ENCODE assay signal across 12 cellular contexts in genomic region chr6:12324741-12325140, GRCh38. TPM values are rescaled to one million over a fixed set of nuclear protein-coding genes. Genes with fewer than 3 reads are reported as not detected.
DNase-seq lines count a peak whose midpoint lies in the region; ATAC-seq and TF ChIP-seq lines count a peak whose summit lies in the region.
"Had no signal": no experiment of that assay in that cellular context is flagged by ENCODE, and none has a peak within 500 bp of the region (broad histone marks: within the 10 kb centered on the region; RNA-seq: fewer than 3 reads in every experiment).

No MANE protein-coding gene starts in this region.

- H3K27me3 Mint-ChIP-seq in endodermal cell (ENCODE audit: insufficient read depth): peaks cover 22% of the 10 kb centered on the region

- intact Hi-C loops in PC-3 (cut with micrococcal nuclease): loop anchor here (1.0 kb wide), 4 partner anchors 10 to 33 kb away; no protein-coding TSS in a partner anchor
- intact Hi-C loops in prostate gland (cut with DNase I): no loop called here
- intact Hi-C loops in tibial artery (cut with DNase I; ENCODE audit: low total_unique reads): no loop called here

- TF ChIP-seq POLR2A in prostate gland (IDR thresholded peaks at IDR 0.05): no peak

- in situ Hi-C loops in HAP-1 (cut with MboI; ENCODE audit: low sequenced_read_pairs): no loop called here

- H3K27ac ChIP-seq in PC-3 (ENCODE audit: low read length): peak overlapping the region; percentile 97
- H3K27ac ChIP-seq in endodermal cell (ENCODE audit: low read depth, low read length): no peak overlapping the region
- peak overlapping the region; percentile 72 to 77 for H3K27ac ChIP-seq in prostate gland
- H3K27ac ChIP-seq in tibial artery: no peak overlapping the region

- H3K9me2 ChIP-seq in PC-3 (replicated peaks; ENCODE audit: low read length): no peaks in the 10 kb centered on the region

- H4K20me1 ChIP-seq in PC-3 (ENCODE audit: low read length): no peaks in the 10 kb centered on the region

- H3K36me3 ChIP-seq in PC-3 (ENCODE audit: low read depth, low read length) (no peaks in the 10 kb centered on the region), endodermal cell (ENCODE audit: control insufficient read depth, insufficient read depth, low read length) (no peaks in the 10 kb centered on the region), prostate gland (no peaks in the 10 kb centered on the region), HAP-1 (replicated peaks) (no peaks in the 10 kb centered on the region), tibial artery (no peaks in the 10 kb centered on the region)

- H2AFZ ChIP-seq in PC-3 (ENCODE audit: low read length): no peak overlapping the region

- TSS peak; percentile 98 for BruUV-seq in PC-3 (replicated peaks; lab: Mats Ljungman, UMichigan)

- peak overlapping the region; percentile 73 for H3K4me2 ChIP-seq in PC-3 (ENCODE audit: low read length)

- H3K27me3 ChIP-seq in PC-3 (ENCODE audit: low read length) (no peaks in the 10 kb centered on the region), endodermal cell (ENCODE audit: control insufficient read depth, insufficient read depth, low read length, poor library complexity, severe bottlenecking) (peaks cover 9% of the 10 kb centered on the region), prostate gland (replicated peaks; ENCODE audit: insufficient read depth) (no peaks in the 10 kb centered on the region), HAP-1 (ENCODE audit: low read depth) (no peaks in the 10 kb centered on the region), tibial artery (no peaks in the 10 kb centered on the region)

- peaks cover 48% of the 10 kb centered on the region for H3K4me1 ChIP-seq in PC-3 (ENCODE audit: insufficient read depth, low read length)
- peaks cover 13% of the 10 kb centered on the region for H3K4me1 ChIP-seq in endodermal cell (ENCODE audit: control insufficient read depth, insufficient read depth, low read length)
- H3K4me1 ChIP-seq in prostate gland (replicated peaks): peaks cover 3% of the 10 kb centered on the region
- H3K4me1 ChIP-seq in HAP-1: no peaks in the 10 kb centered on the region
- no peaks in the 10 kb centered on the region for H3K4me1 ChIP-seq in tibial artery

- H3K9me3 Mint-ChIP-seq in endodermal cell: peaks cover 2% of the 10 kb centered on the region

- H3K9me3 ChIP-seq in PC-3 (ENCODE audit: low read length): no peaks in the 10 kb centered on the region
- H3K9me3 ChIP-seq in endodermal cell (ENCODE audit: control insufficient read depth, low read length): peaks cover 16% of the 10 kb centered on the region
- H3K9me3 ChIP-seq in prostate gland: no peaks in the 10 kb centered on the region
- H3K9me3 ChIP-seq in HAP-1: no peaks in the 10 kb centered on the region
- no peaks in the 10 kb centered on the region for H3K9me3 ChIP-seq in tibial artery

- peak overlapping the region; percentile 14 for H3K4me3 ChIP-seq in PC-3 (ENCODE audit: low read length)
- no peak overlapping the region for H3K4me3 ChIP-seq in endodermal cell (ENCODE audit: low read length)
- no peak overlapping the region for H3K4me3 ChIP-seq in prostate gland
- H3K4me3 ChIP-seq in HAP-1: no peak overlapping the region
- H3K4me3 ChIP-seq in tibial artery: no peak overlapping the region

- DNase-seq in EL (peak; percentile 19), PC-3 (peak; percentile 37), endodermal cell (peak; percentile 78), prostate gland (ENCODE audit: low spot score) (no peak), HAP-1 (ENCODE audit: low spot score in 2 of 2) (no peak), foreskin melanocyte (no peak), tibial artery (no peak)
- DNase-seq: activated CD4-positive, alpha-beta T cell treated with anti-CD3 and anti-CD28 coated beads, Interleukin-2, amount 50 U/mL, for 4 hours; NCI-H2171 treated with DMSO at 0.1 percent for 48 hours; stimulated activated CD4-positive, alpha-beta T cell treated with anti-CD3 and anti-CD28 coated beads, Interleukin-2, amount 100 ng/mL, for 48 hours; T-helper 2 cell had no signal

- TF ChIP-seq CTCF in PC-3 (conservative IDR thresholded peaks at IDR 0.05; ENCODE audit: low read depth, low read length) (no peak), endodermal cell (conservative IDR thresholded peaks at IDR 0.05) (no peak), prostate gland (IDR thresholded peaks at IDR 0.05) (no peak), tibial artery (IDR thresholded peaks at IDR 0.05) (no peak)

- no peaks in the 10 kb centered on the region for H3K79me2 ChIP-seq in PC-3 (ENCODE audit: low read length)

- peak overlapping the region; percentile 78 for H3K27ac Mint-ChIP-seq in endodermal cell

- H3F3A ChIP-seq in PC-3 (ENCODE audit: low read length, unreplicated experiment): peaks cover 6% of the 10 kb centered on the region

- peak overlapping the region; percentile 70 for H3K9ac ChIP-seq in PC-3 (ENCODE audit: low read length)
- no peak overlapping the region for H3K9ac ChIP-seq in endodermal cell (ENCODE audit: extremely low read depth, low read length, poor library complexity, severe bottlenecking)

- ATAC-seq in PC-3 (peak; percentile 10), HG02588 (IDR thresholded peaks at IDR 0.05; ENCODE audit: unreplicated experiment) (no peak)

- CTCF ChIA-PET in PC-3 (lab: Charles Lee): interaction anchor here (0.7 to 1.2 kb wide), 3 partner anchors 18 to 33 kb away, joined by 4 to 6 read pairs (median 5); no protein-coding TSS in a partner anchor

- H3K4me1 Mint-ChIP-seq in endodermal cell: peaks cover 35% of the 10 kb centered on the region

- H3K36me3 Mint-ChIP-seq in endodermal cell (ENCODE audit: low read depth): no peaks in the 10 kb centered on the region

- POLR2A ChIA-PET in PC-3 (lab: Charles Lee; ENCODE audit: unreplicated experiment): interaction anchor here (0.9 to 1.6 kb wide), 5 partner anchors 11 to 33 kb away, joined by 3 to 65 read pairs (median 17); no protein-coding TSS in a partner anchor

- H3K4me3 Mint-ChIP-seq in endodermal cell: no peak overlapping the region

RNA-seq across cellular contexts. Expression of gene EDN1, which starts 34.6 kb away (rescaled TPM):
- total RNA-seq in PC-3 (2014; rRNA removed): 21.9 and 25.6 TPM in 2 replicates
- under 1 TPM; 0.27 to 0.46 TPM for total RNA-seq in endodermal cell
- polyA plus RNA-seq in endodermal cell (2013, experiment 1 of 2): 3.5 TPM
- polyA plus RNA-seq in endodermal cell (2013, experiment 2 of 2): 4.5 TPM
- 10 to 100 TPM; 15.6 to 20.4 TPM for total RNA-seq in prostate gland

Comparison
In these comparisons a context has a peak if more than half of its experiments do, and no peak if none do; other contexts are left out.
1. DNase-seq: peak in EL (single experiment), PC-3 (single experiment) and endodermal cell (single experiment); none in prostate gland (single experiment), HAP-1 (0 of 2), foreskin melanocyte (single experiment) and tibial artery (0 of 2).
2. H3K27ac ChIP-seq: peak in PC-3 (single experiment) and prostate gland (2 of 2); none in endodermal cell (single experiment) and tibial artery (0 of 2).
3. RNA of gene EDN1, which starts 34.6 kb away (total RNA-seq): 21.9 to 25.6 TPM in PC-3 and 15.6 to 20.4 TPM in prostate gland; 0.27 to 0.46 TPM in endodermal cell; every median in the first group is over 10 times any median in the second.